Comparison of ENCODE assay signal across 10 cellular contexts in genomic region chr14:56482306-56482705, GRCh38.
DNase-seq lines count a peak whose midpoint lies in the region; TF ChIP-seq lines count a peak whose summit lies in the region.
"Had no signal": no experiment of that assay in that cellular context is flagged by ENCODE, and none has a peak within 500 bp of the region (broad histone marks: within the 10 kb centered on the region; RNA-seq: fewer than 3 reads in every experiment).

No MANE protein-coding gene starts in this region.

- no peak overlapping the region for H3K4me2 ChIP-seq in mammary epithelial cell (ENCODE audit: insufficient read depth, low read depth, low read length)

- intact Hi-C loops in MCF 10A (cut with micrococcal nuclease), result no loop called here
- intact Hi-C loops in mammary epithelial cell (cut with micrococcal nuclease), result no loop called here

- no peak overlapping the region for H3K27ac ChIP-seq in mammary epithelial cell (ENCODE audit: insufficient read depth, low read depth, low read length)

- H3K4me3 Mint-ChIP-seq in MCF 10A (ENCODE audit: unreplicated experiment), result no peak overlapping the region

- WGBS in mammary epithelial cell (ENCODE audit: low coverage, missing lambda C conversion rate), result 71% methylated on average over 5 of the region's 5 CpGs

- no TSS peak for BruUV-seq in MCF 10A (replicated peaks; lab: Mats Ljungman, UMichigan)
- no TSS peak for BruUV-seq in mammary epithelial cell (replicated peaks; lab: Mats Ljungman, UMichigan)

- H3K9me3 ChIP-seq in mammary epithelial cell (replicated peaks; ENCODE audit: insufficient read depth, low read length), result no peaks in the 10 kb centered on the region

- no peak overlapping the region for H3K9ac ChIP-seq in mammary epithelial cell (ENCODE audit: insufficient read depth, low read length)

- dilution Hi-C loops in mammary epithelial cell (cut with HindIII; ENCODE audit: low sequenced_read_pairs), result no loop called here

- no peak overlapping the region for H3K27ac Mint-ChIP-seq in MCF 10A (ENCODE audit: low read depth, unreplicated experiment)

- no peak overlapping the region for H3K4me3 ChIP-seq in mammary epithelial cell (replicated peaks in 1 of 3; ENCODE audit: insufficient read depth in 1 of 3, low read depth in 2 of 3, low read length in 3 of 3)

- H3K27me3 ChIP-seq in mammary epithelial cell (ENCODE audit: insufficient read depth, low read length), result no peaks in the 10 kb centered on the region

- peaks cover 4% of the 10 kb centered on the region for H3K4me1 Mint-ChIP-seq in MCF 10A (ENCODE audit: insufficient read depth, unreplicated experiment)

- H2AFZ ChIP-seq in mammary epithelial cell (ENCODE audit: low read depth, low read length), result no peak overlapping the region

- H3K27me3 Mint-ChIP-seq in MCF 10A (ENCODE audit: insufficient read depth, unreplicated experiment), result peaks cover 11% of the 10 kb centered on the region

- H3K4me1 ChIP-seq in mammary epithelial cell (ENCODE audit: insufficient read depth, low read length), result peaks cover 3% of the 10 kb centered on the region

- CTCF ChIA-PET in MCF 10A (lab: Yijun Ruan, JAX), result interaction anchor here (0.6 to 1.0 kb wide), 2 partner anchors 8 to 15 kb away, joined by 3 read pairs; no protein-coding TSS in a partner anchor
- CTCF ChIA-PET in mammary epithelial cell (lab: Charles Lee; ENCODE audit: low non-redundant PET), result interaction anchor here (0.5 to 0.6 kb wide), 3 partner anchors 779 to 1237 kb away, joined by 3 to 5 read pairs (median 3); no protein-coding TSS in a partner anchor

- no peaks in the 10 kb centered on the region for H3K9me3 Mint-ChIP-seq in MCF 10A (ENCODE audit: unreplicated experiment)

- no peaks in the 10 kb centered on the region for H3K79me2 ChIP-seq in mammary epithelial cell (ENCODE audit: insufficient read depth, low read length)

- no peaks in the 10 kb centered on the region for H3K36me3 Mint-ChIP-seq in MCF 10A (ENCODE audit: insufficient read depth, unreplicated experiment)

- in situ Hi-C loops in mammary epithelial cell (cut with MboI; ENCODE audit: low sequenced_read_pairs in 2 of 2), result loop anchor here in 1 of 2 donors (25.0 kb wide), 2 partner anchors 770 to 1045 kb away; partner anchors contain the start of gene TBPL2

- DNase-seq in MCF 10A (ENCODE audit: unreplicated experiment) (peak; percentile 27), mammary epithelial cell (no peak), NCI-H524 (lab: John Stamatoyannopoulos, UW) (peak; percentile 48 to 84), dermis blood vessel endothelial cell (peak; percentile 41), GM03348 (ENCODE audit: low spot score) (no peak), medulla oblongata (ENCODE audit: extremely low spot score) (no peak), cerebellum (ENCODE audit: low spot score) (no peak)
- DNase-seq in activated CD8-positive, alpha-beta memory T cell treated with anti-CD3 and anti-CD28 coated beads for 24 hours, result no peak
- DNase-seq: kidney glomerular epithelial cell, SW 1271 had no signal

- no peaks in the 10 kb centered on the region for H4K20me1 ChIP-seq in mammary epithelial cell (ENCODE audit: insufficient read depth, low read length)

- no peak for TF ChIP-seq CTCF in MCF 10A (IDR thresholded peaks at IDR 0.05; ENCODE audit: unreplicated experiment)
- no peak for TF ChIP-seq CTCF in mammary epithelial cell (conservative IDR thresholded peaks at IDR 0.05 in 1 of 2, IDR thresholded peaks at IDR 0.05 in 1 of 2; ENCODE audit: extremely low read depth in 1 of 2, insufficient read depth in 1 of 2, low read depth in 1 of 2, low read length in 2 of 2)

- POLR2A ChIA-PET in MCF 10A (lab: Yijun Ruan, JAX), result interaction anchor here (0.7 kb wide), 1 partner anchor 111 kb away, joined by 3 read pairs; no protein-coding TSS in a partner anchor

- H3K36me3 ChIP-seq in mammary epithelial cell (ENCODE audit: insufficient read depth, low read length), result no peaks in the 10 kb centered on the region

Comparison
In these comparisons a context has a peak if more than half of its experiments do, and no peak if none do; other contexts are left out.
1. DNase-seq: peak in MCF 10A (single experiment), NCI-H524 (2 of 2) and dermis blood vessel endothelial cell (single experiment); none in mammary epithelial cell (single experiment), GM03348 (single experiment), medulla oblongata (single experiment), activated CD8-positive, alpha-beta memory T cell treated with anti-CD3 and anti-CD28 coated beads for 24 hours (single experiment) and cerebellum (single experiment).